Comparison of ENCODE assay signal across 9 cellular contexts in the genomic region with DNA sequence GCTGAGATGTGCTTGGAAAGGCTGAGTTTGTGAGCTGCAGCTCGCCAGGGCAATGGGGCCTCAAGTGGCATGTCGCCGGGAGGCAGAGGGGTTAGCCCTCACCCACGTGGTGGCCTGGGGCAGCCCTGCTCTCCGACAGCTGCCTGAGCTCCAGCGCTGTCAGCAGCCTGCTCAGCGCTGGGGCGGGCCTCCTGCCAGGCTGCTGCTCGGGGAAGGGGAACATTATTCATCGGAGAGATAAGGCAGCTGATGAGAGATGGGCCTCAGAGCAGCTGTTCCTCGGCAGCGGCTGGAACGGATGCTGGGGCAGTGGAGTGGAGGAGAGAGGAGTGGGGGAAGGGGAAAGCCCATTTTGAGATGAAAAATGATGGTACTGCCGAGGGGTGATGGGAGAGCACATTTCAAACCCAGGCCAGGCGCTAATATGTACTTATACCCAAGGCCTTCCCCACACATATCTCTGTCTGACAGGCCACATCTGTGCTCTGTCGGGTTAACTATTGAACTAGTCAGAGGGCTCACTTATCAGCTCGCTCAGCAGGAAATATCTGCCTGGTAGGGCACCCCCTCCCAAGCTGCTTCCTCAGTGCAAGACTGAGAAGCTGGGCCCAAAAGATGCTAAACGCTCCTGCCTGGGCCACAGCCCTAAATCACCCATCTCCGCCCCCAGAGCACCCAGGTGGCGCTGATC.
DNase-seq lines count a peak whose midpoint lies in the region; ATAC-seq and TF ChIP-seq lines count a peak whose summit lies in the region.
"Had no signal": no experiment of that assay in that cellular context is flagged by ENCODE, and none has a peak within 500 bp of the region (broad histone marks: within the 10 kb centered on the region; RNA-seq: fewer than 3 reads in every experiment).

No MANE protein-coding gene starts in this region.

- no peak for TF ChIP-seq CTCF in CD8-positive, alpha-beta T cell (IDR thresholded peaks at IDR 0.05)
- no peak for TF ChIP-seq CTCF in neural cell (IDR thresholded peaks at IDR 0.05; ENCODE audit: poor library complexity, severe bottlenecking)

- CTCF ChIA-PET in CD8-positive, alpha-beta T cell (lab: Charles Lee) = interaction anchor here (0.7 kb wide), 1 partner anchor 264 kb away, joined by 3 read pairs; no protein-coding TSS in a partner anchor

- H3K4me2 ChIP-seq in neural cell (ENCODE audit: low read length) = no peak overlapping the region

- intact Hi-C loops in CD8-positive, alpha-beta T cell (cut with DNase I, micrococcal nuclease) = no loop called here

- H3K4me3 ChIP-seq in CD8-positive, alpha-beta T cell (ENCODE audit: low read depth, low read length) = no peak overlapping the region
- H3K4me3 ChIP-seq in ectodermal cell (ENCODE audit: insufficient read depth, low read depth, low read length) = no peak overlapping the region
- peak overlapping the region; percentile 23 for H3K4me3 ChIP-seq in neural cell (ENCODE audit: low read length)
- H3K4me3 ChIP-seq: GM12878 had no signal

- peak in 1 of 7 experiments; percentile 10 for DNase-seq in CD8-positive, alpha-beta T cell
- peak; percentile 49 for DNase-seq in NCI-H2227 treated with DMSO at 0.1 percent for 48 hours (lab: John Stamatoyannopoulos, UW)
- no peak for DNase-seq in NCI-H2196 treated with DMSO at 0.1 percent for 48 hours (lab: John Stamatoyannopoulos, UW; ENCODE audit: unreplicated experiment)

- no peaks in the 10 kb centered on the region for H3K27me3 Mint-ChIP-seq in CD8-positive, alpha-beta T cell (ENCODE audit: low read depth)

- H3K9me3 ChIP-seq in CD8-positive, alpha-beta T cell (ENCODE audit: low read length) = no peaks in the 10 kb centered on the region
- H3K9me3 ChIP-seq in ectodermal cell (ENCODE audit: control insufficient read depth, low read length) (no peaks in the 10 kb centered on the region), neural cell (ENCODE audit: low read length) (no peaks in the 10 kb centered on the region)

- H3K27ac Mint-ChIP-seq in CD8-positive, alpha-beta T cell = peak overlapping the region; percentile 71

- no peaks in the 10 kb centered on the region for H3K9me2 ChIP-seq in neural cell (ENCODE audit: insufficient read depth, low read length)

- ATAC-seq in CD8-positive, alpha-beta T cell = peak; percentile 31
- ATAC-seq in HG02852 (IDR thresholded peaks at IDR 0.05; ENCODE audit: unreplicated experiment) = no peak
- no peak for ATAC-seq in HG03175 (IDR thresholded peaks at IDR 0.05; ENCODE audit: unreplicated experiment)
- ATAC-seq in HG03159 (IDR thresholded peaks at IDR 0.05; ENCODE audit: unreplicated experiment) = no peak

- peak overlapping the region; percentile 71 for H3K4me3 Mint-ChIP-seq in CD8-positive, alpha-beta T cell

- no peaks in the 10 kb centered on the region for H4K20me1 ChIP-seq in neural cell (ENCODE audit: insufficient read depth)

- H3K36me3 Mint-ChIP-seq in CD8-positive, alpha-beta T cell = no peaks in the 10 kb centered on the region

- peaks cover 5% of the 10 kb centered on the region for H3K4me1 ChIP-seq in CD8-positive, alpha-beta T cell (ENCODE audit: insufficient read depth, low read length)
- H3K4me1 ChIP-seq in ectodermal cell (ENCODE audit: control insufficient read depth, insufficient read depth, low read length) = peaks cover 10% of the 10 kb centered on the region

- no peak for TF ChIP-seq RAD21 in neural cell (conservative IDR thresholded peaks at IDR 0.05)

- POLR2A ChIA-PET in CD8-positive, alpha-beta T cell (lab: Charles Lee) = no interaction called here

- no peaks in the 10 kb centered on the region for H3K9me3 Mint-ChIP-seq in CD8-positive, alpha-beta T cell

- H3K79me2 ChIP-seq in neural cell (replicated peaks; ENCODE audit: insufficient read depth, low read length) = no peaks in the 10 kb centered on the region

- H3K27me3 ChIP-seq in CD8-positive, alpha-beta T cell (ENCODE audit: insufficient read depth, low read length) = no peaks in the 10 kb centered on the region
- H3K27me3 ChIP-seq in ectodermal cell (ENCODE audit: control insufficient read depth, insufficient read depth, low read length, poor library complexity, severe bottlenecking) (no peaks in the 10 kb centered on the region), neural cell (ENCODE audit: insufficient read depth, low read depth, low read length) (no peaks in the 10 kb centered on the region)

- no peak overlapping the region for H2AFZ ChIP-seq in neural cell (ENCODE audit: low read depth, low read length)

- no peaks in the 10 kb centered on the region for H3F3A ChIP-seq in neural cell (ENCODE audit: insufficient read depth, low read length, poor library complexity, severe bottlenecking)

- H3K4me1 Mint-ChIP-seq in CD8-positive, alpha-beta T cell (ENCODE audit: low read depth) = peaks cover 14% of the 10 kb centered on the region

- H3K9ac ChIP-seq in neural cell (ENCODE audit: low read length) = peak overlapping the region; percentile 17

- peak; percentile 27 for TF ChIP-seq EP300 in neural cell (conservative IDR thresholded peaks at IDR 0.05; ENCODE audit: poor library complexity, severe bottlenecking)

- no peak overlapping the region for H3K27ac ChIP-seq in CD8-positive, alpha-beta T cell (ENCODE audit: low read depth, low read length)
- H3K27ac ChIP-seq in ectodermal cell (ENCODE audit: insufficient read depth, low read depth, low read length, poor library complexity, severe bottlenecking) (peak overlapping the region; percentile 11), neural cell (ENCODE audit: low read length) (peak overlapping the region; percentile 42)

- no peaks in the 10 kb centered on the region for H3K36me3 ChIP-seq in CD8-positive, alpha-beta T cell (ENCODE audit: insufficient read depth, low read length)
- H3K36me3 ChIP-seq in ectodermal cell (ENCODE audit: control insufficient read depth, insufficient read depth, low read length) = no peaks in the 10 kb centered on the region
- no peaks in the 10 kb centered on the region for H3K36me3 ChIP-seq in neural cell (ENCODE audit: insufficient read depth, low read length)

- 62 to 67% methylated on average over 20 of the region's 20 CpGs for WGBS in ectodermal cell, 2 experiments

TF ChIP-seq in neural cell, 6 proteins besides CTCF, POLR2A, EP300 and RAD21:
- TF ChIP-seq EZH2 (IDR thresholded peaks at IDR 0.05; ENCODE audit: borderline replicate concordance, insufficient read depth, low read length, poor library complexity, severe bottlenecking) (no peak), TAF1 (IDR thresholded peaks at IDR 0.05; ENCODE audit: low read depth) (no peak), SMC3 (conservative IDR thresholded peaks at IDR 0.05; ENCODE audit: poor library complexity) (no peak), POLR2AphosphoS5 (IDR thresholded peaks at IDR 0.05) (no peak), MXI1 (conservative IDR thresholded peaks at IDR 0.05; ENCODE audit: poor library complexity, severe bottlenecking) (no peak)
- TF ChIP-seq, protein P1, sequence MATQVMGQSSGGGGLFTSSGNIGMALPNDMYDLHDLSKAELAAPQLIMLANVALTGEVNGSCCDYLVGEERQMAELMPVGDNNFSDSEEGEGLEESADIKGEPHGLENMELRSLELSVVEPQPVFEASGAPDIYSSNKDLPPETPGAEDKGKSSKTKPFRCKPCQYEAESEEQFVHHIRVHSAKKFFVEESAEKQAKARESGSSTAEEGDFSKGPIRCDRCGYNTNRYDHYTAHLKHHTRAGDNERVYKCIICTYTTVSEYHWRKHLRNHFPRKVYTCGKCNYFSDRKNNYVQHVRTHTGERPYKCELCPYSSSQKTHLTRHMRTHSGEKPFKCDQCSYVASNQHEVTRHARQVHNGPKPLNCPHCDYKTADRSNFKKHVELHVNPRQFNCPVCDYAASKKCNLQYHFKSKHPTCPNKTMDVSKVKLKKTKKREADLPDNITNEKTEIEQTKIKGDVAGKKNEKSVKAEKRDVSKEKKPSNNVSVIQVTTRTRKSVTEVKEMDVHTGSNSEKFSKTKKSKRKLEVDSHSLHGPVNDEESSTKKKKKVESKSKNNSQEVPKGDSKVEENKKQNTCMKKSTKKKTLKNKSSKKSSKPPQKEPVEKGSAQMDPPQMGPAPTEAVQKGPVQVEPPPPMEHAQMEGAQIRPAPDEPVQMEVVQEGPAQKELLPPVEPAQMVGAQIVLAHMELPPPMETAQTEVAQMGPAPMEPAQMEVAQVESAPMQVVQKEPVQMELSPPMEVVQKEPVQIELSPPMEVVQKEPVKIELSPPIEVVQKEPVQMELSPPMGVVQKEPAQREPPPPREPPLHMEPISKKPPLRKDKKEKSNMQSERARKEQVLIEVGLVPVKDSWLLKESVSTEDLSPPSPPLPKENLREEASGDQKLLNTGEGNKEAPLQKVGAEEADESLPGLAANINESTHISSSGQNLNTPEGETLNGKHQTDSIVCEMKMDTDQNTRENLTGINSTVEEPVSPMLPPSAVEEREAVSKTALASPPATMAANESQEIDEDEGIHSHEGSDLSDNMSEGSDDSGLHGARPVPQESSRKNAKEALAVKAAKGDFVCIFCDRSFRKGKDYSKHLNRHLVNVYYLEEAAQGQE (IDR thresholded peaks at IDR 0.05; ENCODE audit: borderline replicate concordance) = no peak
